Comparison of ENCODE assay signal across 1 cellular context in the genomic region with DNA sequence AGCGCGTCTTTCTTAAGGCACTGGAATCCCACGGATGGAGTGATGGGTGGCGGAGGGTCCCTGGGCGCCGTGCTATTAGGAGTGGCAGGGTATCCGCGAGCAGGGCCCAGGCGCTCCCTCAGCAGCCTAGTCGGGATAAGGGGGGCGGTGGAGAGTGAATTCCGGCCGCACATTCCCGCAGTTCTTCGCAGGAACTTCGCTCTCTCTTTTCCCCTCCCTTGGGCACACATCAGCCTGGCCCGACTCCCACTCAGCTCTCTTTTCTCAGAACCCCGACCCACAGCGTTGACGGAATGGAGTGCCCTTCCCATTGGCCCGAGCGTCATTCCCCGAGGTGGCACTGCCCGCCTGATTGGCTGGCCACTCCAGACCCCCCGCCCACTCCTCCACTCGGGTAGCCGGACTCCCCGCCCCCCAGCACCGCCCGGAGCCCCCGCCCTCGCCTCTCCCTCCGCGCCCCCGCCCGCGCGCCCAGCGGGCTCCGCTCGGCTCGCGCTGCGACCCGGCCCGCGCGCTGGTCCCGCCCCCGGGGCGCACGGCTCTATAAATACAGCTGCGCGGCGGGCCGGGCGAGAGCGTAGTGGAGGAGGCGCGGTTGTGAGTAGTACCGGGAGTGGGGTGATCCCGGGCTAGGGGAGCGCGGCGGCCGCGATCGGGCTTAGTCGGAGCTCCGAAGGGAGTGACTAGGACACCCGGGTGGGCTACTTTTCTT.
TF ChIP-seq lines count a peak whose summit lies in the region.

A gene with protein sequence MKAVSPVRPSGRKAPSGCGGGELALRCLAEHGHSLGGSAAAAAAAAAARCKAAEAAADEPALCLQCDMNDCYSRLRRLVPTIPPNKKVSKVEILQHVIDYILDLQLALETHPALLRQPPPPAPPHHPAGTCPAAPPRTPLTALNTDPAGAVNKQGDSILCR (plus strand): TSS at position 572 of the 712 bp plus-strand sequence. CDS start 385 bp downstream, outside the sequence.

TF ChIP-seq in GM23338, 12 proteins besides CTCF, POLR2A, EP300 and RAD21 (continued from another document):
- TF ChIP-seq ZNF114 (CRISPR knock-in tag; IDR thresholded peaks at IDR 0.05) (peak; percentile 74; the same call in 1 of the 2 replicates), JUNB (IDR thresholded peaks at IDR 0.05; ENCODE audit: unreplicated experiment) (no peak)
- TF ChIP-seq, protein P1, sequence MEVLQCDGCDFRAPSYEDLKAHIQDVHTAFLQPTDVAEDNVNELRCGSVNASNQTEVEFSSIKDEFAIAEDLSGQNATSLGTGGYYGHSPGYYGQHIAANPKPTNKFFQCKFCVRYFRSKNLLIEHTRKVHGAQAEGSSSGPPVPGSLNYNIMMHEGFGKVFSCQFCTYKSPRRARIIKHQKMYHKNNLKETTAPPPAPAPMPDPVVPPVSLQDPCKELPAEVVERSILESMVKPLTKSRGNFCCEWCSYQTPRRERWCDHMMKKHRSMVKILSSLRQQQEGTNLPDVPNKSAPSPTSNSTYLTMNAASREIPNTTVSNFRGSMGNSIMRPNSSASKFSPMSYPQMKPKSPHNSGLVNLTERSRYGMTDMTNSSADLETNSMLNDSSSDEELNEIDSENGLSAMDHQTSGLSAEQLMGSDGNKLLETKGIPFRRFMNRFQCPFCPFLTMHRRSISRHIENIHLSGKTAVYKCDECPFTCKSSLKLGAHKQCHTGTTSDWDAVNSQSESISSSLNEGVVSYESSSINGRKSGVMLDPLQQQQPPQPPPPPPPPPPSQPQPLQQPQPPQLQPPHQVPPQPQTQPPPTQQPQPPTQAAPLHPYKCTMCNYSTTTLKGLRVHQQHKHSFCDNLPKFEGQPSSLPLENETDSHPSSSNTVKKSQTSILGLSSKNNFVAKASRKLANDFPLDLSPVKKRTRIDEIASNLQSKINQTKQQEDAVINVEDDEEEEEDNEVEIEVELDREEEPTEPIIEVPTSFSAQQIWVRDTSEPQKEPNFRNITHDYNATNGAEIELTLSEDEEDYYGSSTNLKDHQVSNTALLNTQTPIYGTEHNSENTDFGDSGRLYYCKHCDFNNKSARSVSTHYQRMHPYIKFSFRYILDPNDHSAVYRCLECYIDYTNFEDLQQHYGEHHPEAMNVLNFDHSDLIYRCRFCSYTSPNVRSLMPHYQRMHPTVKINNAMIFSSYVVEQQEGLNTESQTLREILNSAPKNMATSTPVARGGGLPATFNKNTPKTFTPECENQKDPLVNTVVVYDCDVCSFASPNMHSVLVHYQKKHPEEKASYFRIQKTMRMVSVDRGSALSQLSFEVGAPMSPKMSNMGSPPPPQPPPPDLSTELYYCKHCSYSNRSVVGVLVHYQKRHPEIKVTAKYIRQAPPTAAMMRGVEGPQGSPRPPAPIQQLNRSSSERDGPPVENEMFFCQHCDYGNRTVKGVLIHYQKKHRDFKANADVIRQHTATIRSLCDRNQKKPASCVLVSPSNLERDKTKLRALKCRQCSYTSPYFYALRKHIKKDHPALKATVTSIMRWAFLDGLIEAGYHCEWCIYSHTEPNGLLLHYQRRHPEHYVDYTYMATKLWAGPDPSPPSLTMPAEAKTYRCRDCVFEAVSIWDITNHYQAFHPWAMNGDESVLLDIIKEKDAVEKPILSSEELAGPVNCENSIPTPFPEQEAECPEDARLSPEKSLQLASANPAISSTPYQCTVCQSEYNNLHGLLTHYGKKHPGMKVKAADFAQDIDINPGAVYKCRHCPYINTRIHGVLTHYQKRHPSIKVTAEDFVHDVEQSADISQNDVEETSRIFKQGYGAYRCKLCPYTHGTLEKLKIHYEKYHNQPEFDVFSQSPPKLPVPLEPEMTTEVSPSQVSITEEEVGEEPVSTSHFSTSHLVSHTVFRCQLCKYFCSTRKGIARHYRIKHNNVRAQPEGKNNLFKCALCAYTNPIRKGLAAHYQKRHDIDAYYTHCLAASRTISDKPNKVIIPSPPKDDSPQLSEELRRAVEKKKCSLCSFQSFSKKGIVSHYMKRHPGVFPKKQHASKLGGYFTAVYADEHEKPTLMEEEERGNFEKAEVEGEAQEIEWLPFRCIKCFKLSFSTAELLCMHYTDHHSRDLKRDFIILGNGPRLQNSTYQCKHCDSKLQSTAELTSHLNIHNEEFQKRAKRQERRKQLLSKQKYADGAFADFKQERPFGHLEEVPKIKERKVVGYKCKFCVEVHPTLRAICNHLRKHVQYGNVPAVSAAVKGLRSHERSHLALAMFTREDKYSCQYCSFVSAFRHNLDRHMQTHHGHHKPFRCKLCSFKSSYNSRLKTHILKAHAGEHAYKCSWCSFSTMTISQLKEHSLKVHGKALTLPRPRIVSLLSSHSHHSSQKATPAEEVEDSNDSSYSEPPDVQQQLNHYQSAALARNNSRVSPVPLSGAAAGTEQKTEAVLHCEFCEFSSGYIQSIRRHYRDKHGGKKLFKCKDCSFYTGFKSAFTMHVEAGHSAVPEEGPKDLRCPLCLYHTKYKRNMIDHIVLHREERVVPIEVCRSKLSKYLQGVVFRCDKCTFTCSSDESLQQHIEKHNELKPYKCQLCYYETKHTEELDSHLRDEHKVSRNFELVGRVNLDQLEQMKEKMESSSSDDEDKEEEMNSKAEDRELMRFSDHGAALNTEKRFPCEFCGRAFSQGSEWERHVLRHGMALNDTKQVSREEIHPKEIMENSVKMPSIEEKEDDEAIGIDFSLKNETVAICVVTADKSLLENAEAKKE (CRISPR knock-in tag; IDR thresholded peaks at IDR 0.05), result no peak
